Comparison of ENCODE assay signal across 23 cellular contexts in the genomic region with DNA sequence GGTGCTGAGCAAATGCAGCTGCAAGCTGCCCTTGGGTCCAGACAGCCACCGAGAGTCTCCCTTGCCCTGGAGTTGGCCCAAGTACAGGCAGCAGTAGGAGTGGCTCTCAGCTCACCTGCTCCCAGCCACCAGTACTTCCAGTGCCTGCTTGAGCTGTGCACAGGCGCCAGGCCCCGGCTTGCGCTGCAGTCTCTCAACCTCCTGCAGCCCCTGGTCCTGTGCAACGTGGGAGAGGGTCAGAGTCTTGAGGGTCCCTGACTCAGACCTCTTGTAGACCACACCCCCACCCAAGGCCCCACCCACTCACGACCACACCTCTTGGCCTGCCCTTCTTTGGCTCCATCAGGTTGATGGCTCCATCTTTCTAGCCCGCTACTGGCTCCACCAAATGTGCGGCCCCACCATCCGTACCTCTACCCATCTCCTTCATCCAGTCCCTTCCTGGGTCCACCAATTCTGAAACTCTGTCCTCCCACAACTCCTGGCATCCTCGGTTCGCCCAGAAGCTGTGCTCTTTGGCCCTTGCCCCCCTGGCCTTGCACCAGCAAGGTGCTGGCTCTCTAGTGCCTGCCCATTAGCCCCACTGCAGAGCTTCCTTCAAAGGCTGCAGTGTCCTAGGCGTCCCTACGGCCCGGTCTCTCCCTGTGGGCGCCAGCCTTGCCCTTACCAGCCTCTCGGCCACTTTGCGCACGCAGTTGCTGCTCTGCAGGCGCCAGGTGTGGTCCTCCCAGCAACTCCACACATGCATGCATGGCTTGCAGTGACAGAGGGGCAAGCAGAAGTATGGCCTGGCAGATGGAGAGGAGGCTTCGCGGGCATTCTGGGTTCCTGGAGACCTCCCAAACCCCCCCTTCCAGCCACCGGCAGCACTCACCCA. TPM values are rescaled to one million over a fixed set of nuclear protein-coding genes. Genes with fewer than 3 reads are reported as not detected.
A peak's percentile ranks its signal among the peaks of the same experiment; 100 is the strongest.
DNase-seq lines count a peak whose midpoint lies in the region; TF ChIP-seq lines count a peak whose summit lies in the region.
"Had no signal": no experiment of that assay in that cellular context is flagged by ENCODE, and none has a peak within 500 bp of the region (broad histone marks: within the 10 kb centered on the region; RNA-seq: fewer than 3 reads in every experiment).

No MANE protein-coding gene starts in this region.

- no peak overlapping the region for H3K4ac ChIP-seq in neuronal stem cell (ENCODE audit: low read length)
- H3K4ac ChIP-seq in mesendoderm (ENCODE audit: low read depth, low read length), result no peak overlapping the region

- no peak overlapping the region for H4K91ac ChIP-seq in neuronal stem cell (ENCODE audit: low read depth, low read length, poor library complexity)

- H2BK120ac ChIP-seq in neuronal stem cell (ENCODE audit: low read depth, low read length), result no peak overlapping the region
- H2BK120ac ChIP-seq in mesendoderm (ENCODE audit: low read depth, low read length), result no peak overlapping the region

- H3K18ac ChIP-seq in neuronal stem cell (ENCODE audit: low read length) (peak overlapping the region; percentile 13), mesendoderm (ENCODE audit: low read length) (no peak overlapping the region)

- H2BK5ac ChIP-seq in neuronal stem cell (ENCODE audit: low read length) (no peak overlapping the region), mesendoderm (ENCODE audit: low read length) (no peak overlapping the region)

- H4K8ac ChIP-seq in neuronal stem cell (ENCODE audit: low read depth, low read length), result no peak overlapping the region
- no peak overlapping the region for H4K8ac ChIP-seq in mesendoderm (ENCODE audit: low read depth, low read length)

- H3K14ac ChIP-seq in neuronal stem cell (ENCODE audit: low read length), result no peak overlapping the region

- H3K9me3 ChIP-seq in WERI-Rb-1 (ENCODE audit: severe bottlenecking) (no peaks in the 10 kb centered on the region), neuronal stem cell (replicated peaks in 1 of 2; ENCODE audit: control insufficient read depth in 2 of 2, insufficient read depth in 1 of 2, low read depth in 1 of 2, low read length in 2 of 2) (peaks cover 0 to 5% of the 10 kb centered on the region in 2 donors)
- H3K9me3 ChIP-seq: ascending aorta, esophagus muscularis mucosa, SJCRH30, suprapubic skin had no signal

- no peaks in the 10 kb centered on the region for H3K79me2 ChIP-seq in mesendoderm (ENCODE audit: control insufficient read depth, insufficient read depth, low read length)

- no peak overlapping the region for H4K5ac ChIP-seq in mesendoderm (ENCODE audit: low read length)

- H3K36me3 ChIP-seq in WERI-Rb-1 (no peaks in the 10 kb centered on the region), neuronal stem cell (replicated peaks in 1 of 2; ENCODE audit: control insufficient read depth in 2 of 2, insufficient read depth in 2 of 2, low read length in 2 of 2) (no peaks in the 10 kb centered on the region), mesendoderm (ENCODE audit: control insufficient read depth, insufficient read depth, low read length) (no peaks in the 10 kb centered on the region)
- H3K36me3 ChIP-seq: ascending aorta, esophagus muscularis mucosa, neural progenitor cell, SJCRH30, suprapubic skin had no signal

- H3K4me1 ChIP-seq in neuronal stem cell (ENCODE audit: control insufficient read depth in 2 of 2, insufficient read depth in 1 of 2, low read depth in 1 of 2, low read length in 2 of 2) (peaks cover 6 to 10% of the 10 kb centered on the region in 2 donors), mesendoderm (ENCODE audit: control insufficient read depth, low read depth, low read length) (no peaks in the 10 kb centered on the region)

- H2BK15ac ChIP-seq in neuronal stem cell (ENCODE audit: low read length) (no peak overlapping the region), mesendoderm (replicated peaks; ENCODE audit: low read depth) (no peak overlapping the region)

- no peak for TF ChIP-seq CTCF in WERI-Rb-1 (IDR thresholded peaks at IDR 0.05; ENCODE audit: low read depth, low read length)

- H3K4me2 ChIP-seq in neuronal stem cell (ENCODE audit: insufficient read depth, low read length, poor library complexity, severe bottlenecking), result no peak overlapping the region
- no peak overlapping the region for H3K4me2 ChIP-seq in mesendoderm (ENCODE audit: low read length)
- H3K4me2 ChIP-seq: neural progenitor cell had no signal

- peak overlapping the region; percentile 25 for H2AK5ac ChIP-seq in neuronal stem cell (ENCODE audit: low read depth, low read length)
- H2AK5ac ChIP-seq in mesendoderm (ENCODE audit: low read length), result no peak overlapping the region

- DNase-seq in DMS53 treated with DMSO at 0.1 percent for 48 hours (lab: John Stamatoyannopoulos, UW; ENCODE audit: unreplicated experiment), result peak; percentile 13
- DNase-seq in NCI-H2029 (lab: John Stamatoyannopoulos, UW), result peak; percentile 34
- no peak for DNase-seq in WERI-Rb-1
- DNase-seq in neuronal stem cell (ENCODE audit: low spot score), result no peak
- no peak for DNase-seq in LoVo (ENCODE audit: low spot score)
- DNase-seq in activated CD4-positive, alpha-beta T cell treated with anti-CD3 and anti-CD28 coated beads, Interleukin-2, amount 50 U/mL, for 4 hours, result no peak
- DNase-seq in ecto neural progenitor cell (ENCODE audit: low spot score), result no peak
- DNase-seq in mesendoderm, result no peak
- DNase-seq: activated CD4-positive, alpha-beta memory T cell treated with anti-CD3 and anti-CD28 coated beads for 36 hours; activated naive CD4-positive, alpha-beta T cell treated with anti-CD3 and anti-CD28 coated beads for 36 hours; activated T-cell treated with anti-CD3 and anti-CD28 coated beads for 4 hours; CD8-positive, alpha-beta T cell; effector CD8-positive, alpha-beta T cell; left cardiac atrium; NCI-H2081; retina; T-helper 2 cell had no signal

- peak overlapping the region; percentile 41 for H3K27ac ChIP-seq in WERI-Rb-1
- no peak overlapping the region for H3K27ac ChIP-seq in neuronal stem cell (replicated peaks; ENCODE audit: low read length)
- no peak overlapping the region for H3K27ac ChIP-seq in mesendoderm (ENCODE audit: low read depth, low read length)
- H3K27ac ChIP-seq: ascending aorta, esophagus muscularis mucosa, neural progenitor cell, SJCRH30, suprapubic skin, VCaP had no signal

- H3K79me1 ChIP-seq in neuronal stem cell (ENCODE audit: low read depth, low read length) (peaks cover 2% of the 10 kb centered on the region), mesendoderm (ENCODE audit: low read length) (no peaks in the 10 kb centered on the region)

- H3K4me3 ChIP-seq in WERI-Rb-1 (ENCODE audit: low read depth, low read length), result no peak overlapping the region
- H3K4me3 ChIP-seq in neuronal stem cell (ENCODE audit: low read length in 2 of 2), result no peak overlapping the region
- H3K4me3 ChIP-seq in mesendoderm (ENCODE audit: low read length), result no peak overlapping the region
- H3K4me3 ChIP-seq: ascending aorta, esophagus muscularis mucosa, neural progenitor cell, SJCRH30, suprapubic skin had no signal

- H2AFZ ChIP-seq in neuronal stem cell (ENCODE audit: low read length), result no peak overlapping the region
- H2AFZ ChIP-seq: neural progenitor cell had no signal

- H2BK12ac ChIP-seq in neuronal stem cell (ENCODE audit: low read length), result no peak overlapping the region

- H3K9ac ChIP-seq in neuronal stem cell (ENCODE audit: low read depth, low read length, poor library complexity) (no peak overlapping the region), mesendoderm (ENCODE audit: low read length) (no peak overlapping the region)
- H3K9ac ChIP-seq: neural progenitor cell had no signal

- H3K23ac ChIP-seq in neuronal stem cell (ENCODE audit: low read depth, low read length, poor library complexity) (peak overlapping the region; percentile 6), mesendoderm (ENCODE audit: low read length) (no peak overlapping the region)

- WGBS in neuronal stem cell (ENCODE audit: extremely low coverage in 2 of 2, insufficient read length in 2 of 2, insufficient replicate concordance in 1 of 2), 2 donors, result no CpG with 5 or more reads among the region's 22 CpGs
- WGBS in mesendoderm (ENCODE audit: extremely low coverage, insufficient coverage, low lambda C conversion rate), result no CpG with 5 or more reads among the region's 22 CpGs

- H3K27me3 ChIP-seq in WERI-Rb-1 (ENCODE audit: insufficient read depth, low read depth, severe bottlenecking) (no peaks in the 10 kb centered on the region), neuronal stem cell (ENCODE audit: control insufficient read depth in 3 of 3, insufficient read depth in 3 of 3, low read depth in 1 of 3, low read length in 3 of 3) (peaks cover 8 to 83% (median 36%) of the 10 kb centered on the region in 3 experiments), mesendoderm (ENCODE audit: insufficient read depth, low read length, poor library complexity) (peaks cover 4% of the 10 kb centered on the region)
- H3K27me3 ChIP-seq: ascending aorta, SJCRH30 had no signal

- H3K56ac ChIP-seq in mesendoderm (ENCODE audit: low read length), result no peak overlapping the region

RNA-seq across cellular contexts. Expression of a gene that starts 16.5 kb away (rescaled TPM):
- 3.1 TPM for polyA plus RNA-seq in neuronal stem cell (2013, experiment 1 of 2)
- polyA plus RNA-seq in neuronal stem cell (2013, experiment 2 of 2), result 3.2 TPM
- polyA plus RNA-seq in mesendoderm (2013, experiment 1 of 2), result 1.5 TPM
- 1.2 TPM for polyA plus RNA-seq in mesendoderm (2013, experiment 2 of 2)

RNA-seq across cellular contexts. Expression of a gene that starts 57.3 kb away (rescaled TPM):
- polyA plus RNA-seq in neuronal stem cell (2013, experiment 1 of 2), result 177 TPM
- 162 TPM for polyA plus RNA-seq in neuronal stem cell (2013, experiment 2 of 2)
- polyA plus RNA-seq in mesendoderm (2013, experiment 1 of 2), result 107 TPM
- 101 TPM for polyA plus RNA-seq in mesendoderm (2013, experiment 2 of 2)

Comparison
In these comparisons a context has a peak if more than half of its experiments do, and no peak if none do; other contexts are left out.
1. DNase-seq: peak in DMS53 treated with DMSO at 0.1 percent for 48 hours (single experiment) and NCI-H2029 (single experiment); none in WERI-Rb-1 (single experiment), neuronal stem cell (single experiment), LoVo (single experiment), activated CD4-positive, alpha-beta T cell treated with anti-CD3 and anti-CD28 coated beads, Interleukin-2, amount 50 U/mL, for 4 hours (0 of 2), ecto neural progenitor cell (single experiment) and mesendoderm (single experiment).